27 cellular contexts compared by ENCODE assay signal in genomic region chr10:104279550-104280259, GRCh38.
"Had no signal": no experiment of that assay in that cellular context is flagged by ENCODE, and none has a peak within 500 bp of the region (broad histone marks: within the 10 kb centered on the region; RNA-seq: fewer than 3 reads in every experiment).

No MANE protein-coding gene starts in this region.

- DNase-seq: stimulated activated CD4-positive, alpha-beta T cell treated with anti-CD3 and anti-CD28 coated beads, Interleukin-2, amount 100 ng/mL, for 48 hours; stimulated activated CD4-positive, alpha-beta T cell treated with anti-CD3 and anti-CD28 coated beads, Interleukin-4, amount 100 ng/mL, for 1 hour; stimulated activated CD4-positive, alpha-beta T cell treated with anti-CD3 and anti-CD28 coated beads, Interleukin-4, amount 100 ng/mL, for 24 hours; stimulated activated CD4-positive, alpha-beta T cell treated with anti-CD3 and anti-CD28 coated beads, Interleukin-4, amount 100 ng/mL, for 4 hours; stimulated activated CD8-positive, alpha-beta memory T cell treated with anti-CD3 and anti-CD28 coated beads, Interleukin-4, amount 100 ng/mL, for 48 hours; stimulated activated naive B cell treated with anti-CD40 and anti-IgM and Interleukin-4, amounts not matched to agents 10 μg/mL and 1 μg/mL and 100 μg/mL, for 72 hours; stimulated activated naive CD4-positive, alpha-beta T cell; stimulated activated naive CD4-positive, alpha-beta T cell treated with Interleukin-2 at 50 U/mL for 16 hours; stimulated activated naive CD8-positive, alpha-beta T cell treated with anti-CD3 and anti-CD28 coated beads, Interleukin-15, amount 100 ng/mL, for 72 hours; stimulated activated naive CD8-positive, alpha-beta T cell treated with anti-CD3 and anti-CD28 coated beads, Interleukin-15, Interleukin-2, amounts not matched to agents 100 U/mL and 50 U/mL, for 24 hours; stomach; substantia nigra; testis; thyroid gland; tibial artery; transverse colon; trophoblast cell; upper lobe of left lung; upper lobe of right lung; uterus had no signal

- H3K27me3 ChIP-seq: testis, thyroid gland, upper lobe of left lung, upper lobe of right lung, uterus, vagina had no signal

- H3K36me3 ChIP-seq: stomach, suprapubic skin, thoracic aorta, thyroid gland, tibial artery, tibial nerve, transverse colon, upper lobe of left lung, upper lobe of right lung, uterus, vagina had no signal

- FAIRE-seq: urothelium cell line had no signal

- H3K4me3 ChIP-seq: stomach, suprapubic skin, testis, thoracic aorta, thyroid gland, tibial artery, tibial nerve, transverse colon, upper lobe of left lung, upper lobe of right lung, uterus, vagina had no signal

- H3K27ac ChIP-seq: stomach, suprapubic skin, testis, thoracic aorta, thyroid gland, tibial artery, tibial nerve, transverse colon, upper lobe of left lung, upper lobe of right lung, uterus, vagina had no signal

- ATAC-seq: stimulated activated effector memory CD8-positive, alpha-beta T cell treated with anti-CD3 and anti-CD28 coated beads, Interleukin-12 subunit alpha, Interleukin-12 subunit beta, amount 100 ng/mL, for 72 hours; stimulated activated memory B cell treated with anti-CD40 and anti-IgM and Interleukin-4, amounts not matched to agents 10 μg/mL and 1 μg/mL and 100 μg/mL, for 72 hours; stimulated activated naive B cell treated with anti-CD40 and anti-IgM and Interleukin-4, amounts not matched to agents 10 μg/mL and 1 μg/mL and 100 μg/mL, for 72 hours; stimulated activated naive CD8-positive, alpha-beta T cell treated with anti-CD3 and anti-CD28 coated beads, Interleukin-15, amount 100 ng/mL, for 72 hours; stimulated activated naive CD8-positive, alpha-beta T cell treated with anti-CD3 and anti-CD28 coated beads, Interleukin-15, Interleukin-2, amounts not matched to agents 100 U/mL and 50 U/mL, for 24 hours; upper lobe of right lung had no signal

- H3K9me3 ChIP-seq: stomach, suprapubic skin, testis, thoracic aorta, thyroid gland, tibial artery, tibial nerve, transverse colon, upper lobe of left lung, upper lobe of right lung, uterus, vagina had no signal

- H3K4me1 ChIP-seq: testis, upper lobe of right lung, uterus had no signal
